In genomic region chr14:21024668-21025373, GRCh38 we compare ENCODE assay signal across 1 cellular context.
TF ChIP-seq lines count a peak whose summit lies in the region.

TSS of gene NDRG2 (minus strand) at chr14:21025061. CDS start at chr14:21023315, 1,746 bp downstream.

TF ChIP-seq in HepG2, 621 proteins besides CTCF, POLR2A, EP300 and RAD21 (continued from another document and continues in another):
- TF ChIP-seq BCLAF1 (IDR thresholded peaks at IDR 0.05) (no peak), NR1H2 (CRISPR knock-in tag; IDR thresholded peaks at IDR 0.05; ENCODE audit: borderline replicate concordance, low read depth) (peak; percentile 42; the same call in 1 of the 2 replicates), ZNF780A (CRISPR knock-in tag; IDR thresholded peaks at IDR 0.05) (0 out of 2 replicates have a peak, but pooled peaks have one; percentile 66), THAP9 (CRISPR knock-in tag; IDR thresholded peaks at IDR 0.05; ENCODE audit: borderline replicate concordance) (no peak), KLF12 (CRISPR knock-in tag; IDR thresholded peaks at IDR 0.05; ENCODE audit: borderline replicate concordance) (peak; percentile 78), ZNF530 (CRISPR knock-in tag; IDR thresholded peaks at IDR 0.05; ENCODE audit: low read depth) (peak; percentile 48; the same call in 1 of the 2 replicates), CREBL2 (CRISPR knock-in tag; IDR thresholded peaks at IDR 0.05; ENCODE audit: borderline replicate concordance) (no peak), ZFX (CRISPR knock-in tag; IDR thresholded peaks at IDR 0.05; ENCODE audit: low read depth) (peak; percentile 88), FOXP4 (CRISPR knock-in tag; IDR thresholded peaks at IDR 0.05) (no peak), SIX1 (CRISPR knock-in tag; IDR thresholded peaks at IDR 0.05; ENCODE audit: borderline replicate concordance) (no peak), POLR2AphosphoS5 (IDR thresholded peaks at IDR 0.05; ENCODE audit: low read depth, low read length) (peak; percentile 73), IKZF5 (CRISPR knock-in tag; IDR thresholded peaks at IDR 0.05) (peak; percentile 57; the same call in 1 of the 2 replicates), ZNF446 (CRISPR knock-in tag; IDR thresholded peaks at IDR 0.05) (peak; percentile 92), ZNF773 (CRISPR knock-in tag; IDR thresholded peaks at IDR 0.05; ENCODE audit: borderline replicate concordance) (peak; percentile 64; the same call in 1 of the 2 replicates), ELF3 (CRISPR knock-in tag; IDR thresholded peaks at IDR 0.05) (0 out of 2 replicates have a peak, but pooled peaks have one; percentile 9), ZNF639 (CRISPR knock-in tag; conservative IDR thresholded peaks at IDR 0.05) (peak; percentile 72; the same call in 1 of the 2 replicates), CSRNP1 (CRISPR knock-in tag; IDR thresholded peaks at IDR 0.05) (peak; percentile 84; the same call in 1 of the 2 replicates), PRDM4 (CRISPR knock-in tag; IDR thresholded peaks at IDR 0.05; ENCODE audit: borderline replicate concordance) (no peak), KLF13 (CRISPR knock-in tag; IDR thresholded peaks at IDR 0.05) (no peak), NBN (conservative IDR thresholded peaks at IDR 0.05) (no peak), RERE (CRISPR knock-in tag; IDR thresholded peaks at IDR 0.05; ENCODE audit: low read depth) (0 out of 2 replicates have a peak, but pooled peaks have one; percentile 29), PRDM15 (CRISPR knock-in tag; IDR thresholded peaks at IDR 0.05) (peak; percentile 54; the same call in 1 of the 2 replicates), SSRP1 (CRISPR knock-in tag; IDR thresholded peaks at IDR 0.05) (no peak), ARNT2 (CRISPR knock-in tag; IDR thresholded peaks at IDR 0.05; ENCODE audit: low read depth) (peak; percentile 89), ZNF17 (CRISPR knock-in tag; IDR thresholded peaks at IDR 0.05) (0 out of 2 replicates have a peak, but pooled peaks have one; percentile 37), ARNT (IDR thresholded peaks at IDR 0.05) (no peak), SNRNP70 (IDR thresholded peaks at IDR 0.05; ENCODE audit: low read depth, low read length) (no peak)
